20 cellular contexts compared by ENCODE assay signal in genomic region chr7:151129882-151130591, GRCh38. TPM values are rescaled to one million over a fixed set of nuclear protein-coding genes. Genes with fewer than 3 reads are reported as not detected.
DNase-seq lines count a peak whose midpoint lies in the region; ATAC-seq, FAIRE-seq and TF ChIP-seq lines count a peak whose summit lies in the region.
"Had no signal": no experiment of that assay in that cellular context is flagged by ENCODE, and none has a peak within 500 bp of the region (broad histone marks: within the 10 kb centered on the region; RNA-seq: fewer than 3 reads in every experiment).

No MANE protein-coding gene starts in this region.

- intact Hi-C loops in right cardiac atrium (cut with DNase I) (loop anchor here in 2 of 4 donors (5.0 to 10.0 kb wide), 2 partner anchors 42 to 175 kb away; no protein-coding TSS in a partner anchor), cardiac septum (cut with DNase I) (no loop called here), kidney (cut with DNase I) (no loop called here), left colon (cut with DNase I, micrococcal nuclease) (no loop called here)

- peaks cover 9% of the 10 kb centered on the region for H3K4me1 Mint-ChIP-seq in neural progenitor cell

- H4K20me1 ChIP-seq in neural progenitor cell (ENCODE audit: low read depth) = peaks cover 33% of the 10 kb centered on the region

- no peak overlapping the region for H2AFZ ChIP-seq in neural progenitor cell (replicated peaks)

- DNase-seq in right cardiac atrium (peak in 2 of 3 donors; percentile 4 to 7), cardiac septum (ENCODE audit: low spot score) (no peak), RWPE1 (ENCODE audit: low spot score) (no peak), kidney (peak; percentile 36), neural progenitor cell (ENCODE audit: low spot score) (no peak), left colon (no peak), GM20000 (ENCODE audit: low spot score) (no peak)
- DNase-seq: DMS79, KG1, NCI-H1417 treated with DMSO at 0.1 percent for 48 hours, NCI-H187 treated with DMSO at 0.1 percent for 48 hours, NCI-H226, NCI-H524, NCI-H82, RPMI8226, SJCRH30 had no signal

- TF ChIP-seq CTCF in RWPE1 (conservative IDR thresholded peaks at IDR 0.05; ENCODE audit: low read depth) = no peak
- no peak for TF ChIP-seq CTCF in kidney (IDR thresholded peaks at IDR 0.05; ENCODE audit: borderline replicate concordance, extremely low read depth, insufficient read depth)
- TF ChIP-seq CTCF in neural progenitor cell (IDR thresholded peaks at IDR 0.05) = no peak
- TF ChIP-seq CTCF in GM20000 (IDR thresholded peaks at IDR 0.05; ENCODE audit: extremely low read depth, missing control alignments) = no peak

- H3K4me1 ChIP-seq in right cardiac atrium (ENCODE audit: control insufficient read depth, insufficient read depth, low read length) (no peaks in the 10 kb centered on the region), kidney (ENCODE audit: control insufficient read depth in 1 of 2, insufficient read depth in 1 of 2, low read depth in 1 of 2, low read length in 2 of 2) (peaks cover 0 to 4% of the 10 kb centered on the region in 2 donors), neural progenitor cell (peaks cover 8% of the 10 kb centered on the region)

- CTCF ChIA-PET in RWPE1 (lab: Yijun Ruan, JAX) = interaction anchor here (0.5 kb wide), 1 partner anchor 42 kb away, joined by 5 read pairs; no protein-coding TSS in a partner anchor

- H3K27ac Mint-ChIP-seq in neural progenitor cell = no peak overlapping the region

- 92% methylated on average over 10 of the region's 10 CpGs for WGBS in right cardiac atrium

- H3F3A ChIP-seq in neural progenitor cell (ENCODE audit: low read depth) = peaks cover 22% of the 10 kb centered on the region

- FAIRE-seq in kidney (lab: Jason Lieb, UNC) = no peak
- FAIRE-seq: H54, HepG2 had no signal

- no peak overlapping the region for H3K4me3 ChIP-seq in right cardiac atrium (ENCODE audit: low read length)
- no peak overlapping the region for H3K4me3 ChIP-seq in kidney (ENCODE audit: low read length in 2 of 2)
- no peak overlapping the region for H3K4me3 ChIP-seq in neural progenitor cell
- H3K4me3 ChIP-seq: SJCRH30 had no signal

- H3K27me3 ChIP-seq in right cardiac atrium (ENCODE audit: control insufficient read depth, insufficient read depth) (no peaks in the 10 kb centered on the region), neural progenitor cell (no peaks in the 10 kb centered on the region)
- H3K27me3 ChIP-seq: SJCRH30 had no signal

- H3K79me2 ChIP-seq in neural progenitor cell (ENCODE audit: low read depth) = no peaks in the 10 kb centered on the region

- ATAC-seq in right cardiac atrium (no peak), left colon (no peak)
- ATAC-seq: HepG2 had no signal

- no peak overlapping the region for H3K4me3 Mint-ChIP-seq in neural progenitor cell

- no peak overlapping the region for H3K4me2 ChIP-seq in neural progenitor cell

- H3K9ac ChIP-seq in kidney (ENCODE audit: low read length in 2 of 2) = no peak overlapping the region
- no peak overlapping the region for H3K9ac ChIP-seq in neural progenitor cell

- POLR2A ChIA-PET in RWPE1 (lab: Yijun Ruan, JAX; ENCODE audit: low non-redundant PET) = no interaction called here

- peaks cover 17% of the 10 kb centered on the region for H3K36me3 Mint-ChIP-seq in neural progenitor cell

- peaks cover 17 to 38% of the 10 kb centered on the region in 2 donors for H3K36me3 ChIP-seq in kidney (ENCODE audit: control insufficient read depth in 1 of 2, insufficient read depth in 2 of 2, low read length in 2 of 2)
- H3K36me3 ChIP-seq in neural progenitor cell = no peaks in the 10 kb centered on the region

- H3K9me3 Mint-ChIP-seq in neural progenitor cell = no peaks in the 10 kb centered on the region

- peaks cover 14% of the 10 kb centered on the region for H3K27me3 Mint-ChIP-seq in neural progenitor cell (ENCODE audit: insufficient read depth, low read depth)

- H3K9me3 ChIP-seq in right cardiac atrium (ENCODE audit: control insufficient read depth, low read length) (no peaks in the 10 kb centered on the region), kidney (ENCODE audit: control insufficient read depth in 1 of 2, low read length in 2 of 2) (no peaks in the 10 kb centered on the region), neural progenitor cell (ENCODE audit: low read depth) (no peaks in the 10 kb centered on the region)
- H3K9me3 ChIP-seq: SJCRH30 had no signal

- no peak overlapping the region for H3K27ac ChIP-seq in right cardiac atrium (ENCODE audit: low read length)
- H3K27ac ChIP-seq in RWPE1 = peak overlapping the region; percentile 1; the same call in 1 of the 2 replicates
- H3K27ac ChIP-seq in kidney (ENCODE audit: low read depth in 2 of 2, low read length in 2 of 2) = no peak overlapping the region
- H3K27ac ChIP-seq in neural progenitor cell = no peak overlapping the region
- H3K27ac ChIP-seq: C4-2B had no signal

RNA-seq across cellular contexts. Expression of gene GBX1, which starts 37.5 kb away (rescaled TPM):
- total RNA-seq in right cardiac atrium (1 to 10 TPM in 1 of 4 donors, under 1 TPM in 1, not detected in 2; 0.40 to 1.0 TPM), cardiac septum (0.57 TPM), kidney (not detected), neural progenitor cell (ENCODE audit: low replicate concordance) (not detected in 2 replicates), left colon (not detected)
- polyA plus RNA-seq in right cardiac atrium (0.14 TPM), kidney (ENCODE audit: insufficient read depth, low read depth, low replicate concordance) (not detected)
- total RNA-seq: A673, HepG2 had no signal
- polyA plus RNA-seq: HepG2 had no signal

RNA-seq across cellular contexts. Expression of gene AGAP3, which starts 43.8 kb away (rescaled TPM):
- total RNA-seq in right cardiac atrium = 10 to 100 TPM; 58.3 to 78.8 (median 67.6) TPM
- 61.4 TPM for polyA plus RNA-seq in right cardiac atrium
- total RNA-seq in cardiac septum = 67.5 TPM
- 64.4 TPM for total RNA-seq in kidney
- 35.8 TPM for polyA plus RNA-seq in kidney (ENCODE audit: insufficient read depth, low read depth, low replicate concordance)
- total RNA-seq in neural progenitor cell (ENCODE audit: low replicate concordance) = 38.9 and 73.0 TPM in 2 replicates
- total RNA-seq in left colon = 10 to 100 TPM; 50.8 to 64.0 TPM

RNA-seq across cellular contexts. Expression of gene TMUB1, which starts 46.7 kb away (rescaled TPM):
- 10 to 100 TPM; 28.5 to 36.5 (median 35.8) TPM for total RNA-seq in right cardiac atrium
- 55.2 TPM for polyA plus RNA-seq in right cardiac atrium
- 29.0 TPM for total RNA-seq in cardiac septum
- total RNA-seq in kidney = 36.9 TPM
- polyA plus RNA-seq in kidney (ENCODE audit: insufficient read depth, low read depth, low replicate concordance) = 79.9 TPM
- total RNA-seq in neural progenitor cell (ENCODE audit: low replicate concordance) = 6.0 and 49.4 TPM in 2 replicates
- total RNA-seq in left colon = 10 to 100 TPM; 72.4 to 80.7 TPM

RNA-seq across cellular contexts. Expression of gene FASTK, which starts 49.4 kb away (rescaled TPM):
- total RNA-seq in right cardiac atrium (10 to 100 TPM; 64.1 to 82.0 (median 68.9) TPM), cardiac septum (93.3 TPM), kidney (71.2 TPM), neural progenitor cell (ENCODE audit: low replicate concordance) (22.4 and 71.0 TPM in 2 replicates), left colon (100 to 1,000 TPM in 1 of 2 donors, 10 to 100 TPM in 1; 82.0 to 108 TPM)
- polyA plus RNA-seq in right cardiac atrium (133 TPM), kidney (ENCODE audit: insufficient read depth, low read depth, low replicate concordance) (116 TPM)

RNA-seq across cellular contexts. Expression of gene ASB10, which starts 57.0 kb away (rescaled TPM):
- total RNA-seq in right cardiac atrium (10 to 100 TPM in 3 of 4 donors, 1 to 10 TPM in 1; 4.5 to 21.0 (median 14.0) TPM), cardiac septum (17.3 TPM), kidney (not detected), neural progenitor cell (ENCODE audit: low replicate concordance) (not detected in 2 replicates), left colon (not detected)
- polyA plus RNA-seq in right cardiac atrium (14.3 TPM), kidney (ENCODE audit: insufficient read depth, low read depth, low replicate concordance) (0.22 TPM)
- total RNA-seq: A673, HepG2, SJCRH30 had no signal
- polyA plus RNA-seq: HepG2 had no signal

Comparison
In these comparisons a context has a peak if more than half of its experiments do, and no peak if none do; other contexts are left out.
1. DNase-seq: peak in right cardiac atrium (2 of 3) and kidney (single experiment); none in cardiac septum (single experiment), RWPE1 (single experiment), neural progenitor cell (single experiment), left colon (0 of 2) and GM20000 (single experiment).